Comparison of ENCODE assay signal across 25 cellular contexts in the genomic region with DNA sequence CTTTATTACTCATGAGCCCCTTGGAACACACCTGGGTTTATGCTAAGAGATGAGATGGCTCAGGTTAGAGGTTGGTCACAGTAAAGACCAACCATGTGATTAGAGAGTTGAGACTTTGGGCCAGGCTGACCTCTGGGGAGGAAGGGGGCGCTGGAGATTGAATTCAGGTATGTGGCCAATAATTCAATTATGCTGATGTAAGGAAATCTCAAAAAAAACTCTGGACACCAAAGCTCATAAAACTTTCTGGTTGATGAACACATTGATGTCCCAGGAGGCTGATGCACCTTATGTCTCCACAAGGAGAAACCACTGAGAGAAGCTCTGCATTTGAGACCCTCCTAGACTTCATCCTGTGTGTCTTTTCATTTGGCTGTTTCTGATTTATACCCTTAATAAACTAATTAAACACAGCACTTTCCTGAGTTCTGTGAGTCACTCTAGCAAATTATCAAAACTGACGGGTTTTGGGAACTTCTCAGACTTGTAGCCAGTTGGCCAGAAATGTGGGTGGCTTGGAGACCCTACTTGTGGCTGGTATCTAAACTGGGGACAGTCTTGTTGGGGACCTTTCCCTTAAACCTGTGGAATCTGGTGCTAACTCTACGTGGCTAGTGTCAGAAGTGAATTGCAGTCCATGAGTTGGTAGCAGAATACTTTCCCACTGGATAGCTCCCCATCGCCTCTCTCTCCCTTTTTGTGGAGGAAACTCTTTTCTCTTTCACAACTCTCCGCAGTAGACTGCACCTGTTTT. TPM values are rescaled to one million over a fixed set of nuclear protein-coding genes. Genes with fewer than 3 reads are reported as not detected.
"Had no signal": no experiment of that assay in that cellular context is flagged by ENCODE, and none has a peak within 500 bp of the region (broad histone marks: within the 10 kb centered on the region; RNA-seq: fewer than 3 reads in every experiment).

No MANE protein-coding gene starts in this region.

- FAIRE-seq: RCC 7860 had no signal

- H3K9me3 ChIP-seq: MG63, SJSA1 had no signal

- DNase-seq: Karpas-422, KG1, MG63, NCI-H1092, NCI-H1105 treated with DMSO at 0.1 percent for 48 hours, NCI-H1417 treated with DMSO at 0.1 percent for 48 hours, NCI-H146, NCI-H1694 treated with DMSO at 0.1 percent for 48 hours, NCI-H1930, NCI-H2081, NCI-H2171, NCI-H226, NCI-H446, NCI-H510A, NCI-H524 treated with DMSO at 0.1 percent for 48 hours, NCI-H69, NCI-H774, Right ventricle myocardium superior, RPMI8226, SIG-M5 had no signal

- H3K27ac ChIP-seq: SJSA1, SK-N-MC had no signal

- H3K27me3 ChIP-seq: MG63, SJSA1 had no signal

- H3K36me3 ChIP-seq: MG63, SJSA1 had no signal

- H3K4me3 ChIP-seq: MG63, SJSA1, SK-N-MC had no signal

RNA-seq across cellular contexts. Expression of a gene that starts 7.5 kb away (rescaled TPM):
- total RNA-seq: HT-29; Right ventricle myocardium superior; SJSA1; T-helper 1 cell treated with Interleukin-12 subunit alpha and Interleukin-12 subunit beta and Interleukin-4 antibody, amounts not matched to agents 30 ng/mL and 1 ng/mL, for 36 hours had no signal

RNA-seq across cellular contexts. Expression of a gene that starts 21.1 kb away (rescaled TPM):
- total RNA-seq: HT-29; SJSA1; T-helper 1 cell treated with Interleukin-12 subunit alpha and Interleukin-12 subunit beta and Interleukin-4 antibody, amounts not matched to agents 30 ng/mL and 1 ng/mL, for 36 hours had no signal
